16 cellular contexts compared by ENCODE assay signal in genomic region chr6:139853302-139853992, GRCh38.
DNase-seq lines count a peak whose midpoint lies in the region; ATAC-seq and TF ChIP-seq lines count a peak whose summit lies in the region.
"Had no signal": no experiment of that assay in that cellular context is flagged by ENCODE, and none has a peak within 500 bp of the region (broad histone marks: within the 10 kb centered on the region; RNA-seq: fewer than 3 reads in every experiment).

No MANE protein-coding gene starts in this region.

- H3K36me3 ChIP-seq in Panc1 (ENCODE audit: control insufficient read depth, insufficient read depth, low read length) (no peaks in the 10 kb centered on the region), parathyroid adenoma (ENCODE audit: control insufficient read depth, insufficient read depth, low read length) (no peaks in the 10 kb centered on the region), BE2C (no peaks in the 10 kb centered on the region)

- intact Hi-C loops in Panc1 (cut with micrococcal nuclease; ENCODE audit: unreplicated experiment): no loop called here

- no peaks in the 10 kb centered on the region for H3K27me3 Mint-ChIP-seq in activated T-cell treated with anti-CD3 and anti-CD28 coated beads, Interleukin-2, amount 50 U/mL, for 24 hours
- H3K27me3 Mint-ChIP-seq: stimulated activated naive CD8-positive, alpha-beta T cell treated with anti-CD3 and anti-CD28 coated beads, Interleukin-15, amount 100 ng/mL, for 72 hours had no signal

- no peak for ATAC-seq in Panc1
- ATAC-seq: psoas muscle; stimulated activated naive CD8-positive, alpha-beta T cell treated with anti-CD3 and anti-CD28 coated beads, Interleukin-15, amount 100 ng/mL, for 72 hours had no signal

- H3K36me3 Mint-ChIP-seq in activated T-cell treated with anti-CD3 and anti-CD28 coated beads, Interleukin-2, amount 50 U/mL, for 24 hours (ENCODE audit: low read depth): no peaks in the 10 kb centered on the region

- H2AFZ ChIP-seq in parathyroid adenoma: peak overlapping the region; percentile 35

- H3K27ac ChIP-seq in Panc1 (ENCODE audit: low read length): peak overlapping the region; percentile 69; the same call in 1 of the 2 replicates
- H3K27ac ChIP-seq in parathyroid adenoma: no peak overlapping the region
- H3K27ac ChIP-seq: coronary artery, psoas muscle had no signal

- TF ChIP-seq CTCF in Panc1 (IDR thresholded peaks at IDR 0.05): no peak
- no peak for TF ChIP-seq CTCF in parathyroid adenoma (IDR thresholded peaks at IDR 0.05)
- no peak for TF ChIP-seq CTCF in BE2C (IDR thresholded peaks at IDR 0.05; ENCODE audit: low read depth, low read length)

- H3K4me3 ChIP-seq in Panc1 (ENCODE audit: low read depth in 2 of 2, low read length in 2 of 2) (no peak overlapping the region), parathyroid adenoma (ENCODE audit: low read depth, low read length) (no peak overlapping the region), BE2C (ENCODE audit: low read depth, low read length) (no peak overlapping the region)
- H3K4me3 ChIP-seq: coronary artery, psoas muscle had no signal

- H3K4me1 Mint-ChIP-seq in activated T-cell treated with anti-CD3 and anti-CD28 coated beads, Interleukin-2, amount 50 U/mL, for 24 hours (ENCODE audit: low read depth): no peaks in the 10 kb centered on the region
- H3K4me1 Mint-ChIP-seq: stimulated activated naive CD8-positive, alpha-beta T cell treated with anti-CD3 and anti-CD28 coated beads, Interleukin-15, amount 100 ng/mL, for 72 hours had no signal

- H3K4me1 ChIP-seq in Panc1 (ENCODE audit: control insufficient read depth, insufficient read depth, low read length) (peaks cover 6% of the 10 kb centered on the region; the same call in 1 of the 2 replicates), parathyroid adenoma (peaks cover 20% of the 10 kb centered on the region), BE2C (no peaks in the 10 kb centered on the region)
- H3K4me1 ChIP-seq: psoas muscle had no signal

- in situ Hi-C loops in Panc1 (cut with HindIII; ENCODE audit: low pct_unique_long_range_greater_than_20kb, low sequenced_read_pairs): no loop called here

- no peak overlapping the region for H3K27ac Mint-ChIP-seq in activated T-cell treated with anti-CD3 and anti-CD28 coated beads, Interleukin-2, amount 50 U/mL, for 24 hours
- H3K27ac Mint-ChIP-seq: stimulated activated naive CD8-positive, alpha-beta T cell treated with anti-CD3 and anti-CD28 coated beads, Interleukin-15, amount 100 ng/mL, for 72 hours; T-helper 1 cell treated with Interleukin-12 subunit alpha and Interleukin-12 subunit beta and Interleukin-4 antibody, amounts not matched to agents 30 μg/mL and 1 μg/mL, for 36 hours had no signal

- no peaks in the 10 kb centered on the region for H3K27me3 ChIP-seq in Panc1 (ENCODE audit: control insufficient read depth, insufficient read depth, low read length)
- H3K27me3 ChIP-seq in parathyroid adenoma (ENCODE audit: control insufficient read depth, insufficient read depth, low read length): no peaks in the 10 kb centered on the region
- no peaks in the 10 kb centered on the region for H3K27me3 ChIP-seq in BE2C

- H3K79me2 ChIP-seq in parathyroid adenoma: no peaks in the 10 kb centered on the region

- no peak overlapping the region for H3K4me2 ChIP-seq in parathyroid adenoma (ENCODE audit: low read length)

- H3K9me3 Mint-ChIP-seq in activated T-cell treated with anti-CD3 and anti-CD28 coated beads, Interleukin-2, amount 50 U/mL, for 24 hours: peaks cover 2% of the 10 kb centered on the region
- H3K9me3 Mint-ChIP-seq: T-helper 1 cell treated with Interleukin-12 subunit alpha and Interleukin-12 subunit beta and Interleukin-4 antibody, amounts not matched to agents 30 μg/mL and 1 μg/mL, for 36 hours had no signal

- no TSS peak for BruUV-seq in Panc1 (replicated peaks; lab: Mats Ljungman, UMichigan)

- POLR2A ChIA-PET in Panc1 (lab: Charles Lee): no interaction called here

- DNase-seq in Daoy (ENCODE audit: low read depth): peak; percentile 6
- DNase-seq in Panc1 (ENCODE audit: low read depth, low spot score): no peak
- DNase-seq in iris pigment epithelial cell (ENCODE audit: low read depth): peak; percentile 48
- no peak for DNase-seq in activated T-cell treated with anti-CD3 and anti-CD28 coated beads, Interleukin-2, amount 50 U/mL, for 24 hours
- DNase-seq in NCI-H187 (lab: John Stamatoyannopoulos, UW): no peak
- DNase-seq in NCI-H1930 (lab: John Stamatoyannopoulos, UW): no peak
- no peak for DNase-seq in BE2C
- DNase-seq: activated naive CD4-positive, alpha-beta T cell; foreskin melanocyte; GOT3; psoas muscle; stimulated activated CD4-positive, alpha-beta T cell treated with anti-CD3 and anti-CD28 coated beads, Interleukin-4, amount 100 ng/mL, for 4 hours; stimulated activated naive CD8-positive, alpha-beta T cell treated with anti-CD3 and anti-CD28 coated beads, Interleukin-15, amount 100 ng/mL, for 72 hours had no signal

- H3K9me3 ChIP-seq in Panc1 (ENCODE audit: control insufficient read depth, insufficient read depth, low read depth, low read length) (peaks cover 12% of the 10 kb centered on the region; the same call in 1 of the 2 replicates), parathyroid adenoma (ENCODE audit: control insufficient read depth, low read length) (peaks cover 4% of the 10 kb centered on the region), BE2C (no peaks in the 10 kb centered on the region)

- CTCF ChIA-PET in Panc1 (lab: Charles Lee): no interaction called here

- no peak overlapping the region for H3K9ac ChIP-seq in parathyroid adenoma

- H3K4me3 Mint-ChIP-seq in activated T-cell treated with anti-CD3 and anti-CD28 coated beads, Interleukin-2, amount 50 U/mL, for 24 hours: no peak overlapping the region
- H3K4me3 Mint-ChIP-seq: stimulated activated naive CD8-positive, alpha-beta T cell treated with anti-CD3 and anti-CD28 coated beads, Interleukin-15, amount 100 ng/mL, for 72 hours; T-helper 1 cell treated with Interleukin-12 subunit alpha and Interleukin-12 subunit beta and Interleukin-4 antibody, amounts not matched to agents 30 μg/mL and 1 μg/mL, for 36 hours had no signal

Comparison
In these comparisons a context has a peak if more than half of its experiments do, and no peak if none do; other contexts are left out.
1. DNase-seq: peak in Daoy (single experiment) and iris pigment epithelial cell (single experiment); none in Panc1 (single experiment), activated T-cell treated with anti-CD3 and anti-CD28 coated beads, Interleukin-2, amount 50 U/mL, for 24 hours (single experiment), NCI-H187 (0 of 2), NCI-H1930 (0 of 2) and BE2C (single experiment).